8 cellular contexts compared by ENCODE assay signal in the genomic region with DNA sequence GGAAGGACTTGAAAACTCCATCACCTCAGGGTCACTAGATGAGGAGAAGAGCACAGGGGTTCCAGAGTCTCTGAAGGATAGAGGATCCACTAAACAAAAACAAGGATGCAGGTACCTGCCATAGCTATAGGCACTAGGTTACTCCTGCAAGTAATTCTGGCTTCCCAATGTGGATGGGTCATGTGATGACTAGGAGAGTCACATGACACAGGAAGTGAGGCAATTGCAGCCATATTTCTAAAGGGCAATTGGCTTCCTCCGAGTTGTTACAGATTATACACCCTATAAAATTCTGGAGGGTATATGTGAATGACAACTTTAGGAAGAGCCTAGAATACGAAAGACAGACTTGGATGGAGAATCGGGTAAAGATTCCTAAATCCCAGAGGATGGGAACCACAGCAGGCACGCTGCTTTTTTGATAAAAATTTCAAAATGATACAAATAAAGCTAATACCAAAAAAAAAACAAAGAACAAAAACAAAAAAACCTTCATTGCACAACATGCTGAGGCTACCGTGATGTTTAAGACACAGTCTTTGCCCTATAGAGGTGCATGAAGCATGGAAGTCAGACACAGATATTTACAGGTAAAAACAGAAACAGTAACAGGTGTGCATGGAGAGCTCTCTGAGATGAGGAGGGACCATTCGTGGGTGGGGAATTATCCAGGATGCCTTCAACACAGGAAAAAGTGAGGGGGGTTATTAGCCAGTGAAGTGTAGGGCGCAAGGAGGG. TPM values are rescaled to one million over a fixed set of nuclear protein-coding genes. Genes with fewer than 3 reads are reported as not detected.
A peak's percentile ranks its signal among the peaks of the same experiment; 100 is the strongest.
DNase-seq lines count a peak whose midpoint lies in the region; ATAC-seq and TF ChIP-seq lines count a peak whose summit lies in the region.

No MANE protein-coding gene starts in this region.

- H3K36me3 ChIP-seq in OCI-LY3 (replicated peaks; ENCODE audit: low read depth, low read length) (no peaks in the 10 kb centered on the region), thyroid gland (no peaks in the 10 kb centered on the region)

- peak overlapping the region; percentile 32; the same call in 1 of the 2 replicates for H2AFZ ChIP-seq in OCI-LY3 (ENCODE audit: low read depth, low read length)

- H3K79me2 ChIP-seq in OCI-LY3 (ENCODE audit: low read length): no peaks in the 10 kb centered on the region

- ATAC-seq in left lobe of liver (peak; percentile 69), HG02870 (IDR thresholded peaks at IDR 0.05; ENCODE audit: unreplicated experiment) (no peak), GM21723 (IDR thresholded peaks at IDR 0.05; ENCODE audit: unreplicated experiment) (no peak)

- no peak overlapping the region for H3K27ac ChIP-seq in OCI-LY3 (ENCODE audit: low read length)
- no peak overlapping the region for H3K27ac ChIP-seq in thyroid gland

- H3K27me3 ChIP-seq in OCI-LY3 (ENCODE audit: low read depth, low read length): no peaks in the 10 kb centered on the region
- no peaks in the 10 kb centered on the region for H3K27me3 ChIP-seq in thyroid gland

- no peaks in the 10 kb centered on the region for H4K20me1 ChIP-seq in OCI-LY3 (ENCODE audit: insufficient read depth, low read length)

- TF ChIP-seq CTCF in OCI-LY3 (IDR thresholded peaks at IDR 0.05; ENCODE audit: low read depth, low read length): no peak
- no peak for TF ChIP-seq CTCF in choroid plexus epithelial cell (conservative IDR thresholded peaks at IDR 0.05; ENCODE audit: low read depth, low read length)
- TF ChIP-seq CTCF in thyroid gland (IDR thresholded peaks at IDR 0.05): no peak

- WGBS in thyroid gland, 2 donors: 32 to 41% methylated on average over 7 of the region's 7 CpGs

- no peak overlapping the region for H3K9ac ChIP-seq in OCI-LY3 (ENCODE audit: low read length)

- TF ChIP-seq POLR2A in thyroid gland (IDR thresholded peaks at IDR 0.05): no peak

- H3K4me1 ChIP-seq in OCI-LY3 (ENCODE audit: low read length): peaks cover 5% of the 10 kb centered on the region; the same call in 1 of the 2 replicates
- H3K4me1 ChIP-seq in thyroid gland: peaks cover 8 to 9% of the 10 kb centered on the region in 2 donors

- no peak overlapping the region for H3K4me3 ChIP-seq in OCI-LY3 (ENCODE audit: low read length)
- peak overlapping the region; percentile 38 for H3K4me3 ChIP-seq in choroid plexus epithelial cell (ENCODE audit: low read depth, low read length)
- H3K4me3 ChIP-seq in thyroid gland (replicated peaks in 1 of 3): no peak overlapping the region

- H3K4me2 ChIP-seq in OCI-LY3 (ENCODE audit: low read length): peak overlapping the region; percentile 5

- DNase-seq in AG08395 (ENCODE audit: low spot score): peak; percentile 60
- DNase-seq in GM03348 (ENCODE audit: low spot score): peak; percentile 58
- peak; percentile 83 for DNase-seq in choroid plexus epithelial cell (ENCODE audit: low read depth)
- no peak for DNase-seq in left lobe of liver (ENCODE audit: low spot score)
- DNase-seq in thyroid gland: peak; percentile 53 to 64

- H3K9me3 ChIP-seq in OCI-LY3 (ENCODE audit: insufficient read depth, low read length): no peaks in the 10 kb centered on the region
- H3K9me3 ChIP-seq in thyroid gland: no peaks in the 10 kb centered on the region

- intact Hi-C loops in thyroid gland (cut with DNase I): no loop called here

RNA-seq across cellular contexts. Expression of gene MTX1, which starts 10.5 kb away (rescaled TPM):
- total RNA-seq in left lobe of liver (22.6 TPM), thyroid gland (10 to 100 TPM; 37.9 to 75.5 (median 52.1) TPM)

RNA-seq across cellular contexts. Expression of gene THBS3, which starts 11.3 kb away (rescaled TPM):
- 16.8 TPM for total RNA-seq in left lobe of liver
- total RNA-seq in thyroid gland: 10 to 100 TPM in 3 of 4 donors, 1 to 10 TPM in 1; 8.5 to 25.7 (median 18.2) TPM

RNA-seq across cellular contexts. Expression of gene ENTREP3, which starts 36.3 kb away (rescaled TPM):
- total RNA-seq in left lobe of liver: 9.6 TPM
- total RNA-seq in thyroid gland: 10 to 100 TPM in 1 of 4 donors, 1 to 10 TPM in 3; 5.6 to 12.0 (median 7.8) TPM

RNA-seq across cellular contexts. Expression of gene SCAMP3, which starts 43.1 kb away (rescaled TPM):
- total RNA-seq in left lobe of liver (24.9 TPM), thyroid gland (10 to 100 TPM; 51.9 to 73.5 (median 62.7) TPM)

RNA-seq across cellular contexts. Expression of gene TRIM46, which starts 45.4 kb away (rescaled TPM):
- total RNA-seq in left lobe of liver (0.23 TPM), thyroid gland (under 1 TPM in 1 of 4 donors, not detected in 3; 0.45 TPM)
